Comparison of ENCODE assay signal across 1 cellular context in genomic region chr10:118522791-118523498, GRCh38.
TF ChIP-seq lines count a peak whose summit lies in the region.

No MANE protein-coding gene starts in this region.

TF ChIP-seq in HCT116, 20 proteins besides CTCF, POLR2A, EP300 and RAD21 (continued from another document):
- no peak for TF ChIP-seq ZBTB33 (IDR thresholded peaks at IDR 0.05; ENCODE audit: extremely low read depth, insufficient replicate concordance, low read length)
- no peak for TF ChIP-seq EZH2 (IDR thresholded peaks at IDR 0.05)
